Comparison of ENCODE assay signal across 8 cellular contexts in the genomic region with DNA sequence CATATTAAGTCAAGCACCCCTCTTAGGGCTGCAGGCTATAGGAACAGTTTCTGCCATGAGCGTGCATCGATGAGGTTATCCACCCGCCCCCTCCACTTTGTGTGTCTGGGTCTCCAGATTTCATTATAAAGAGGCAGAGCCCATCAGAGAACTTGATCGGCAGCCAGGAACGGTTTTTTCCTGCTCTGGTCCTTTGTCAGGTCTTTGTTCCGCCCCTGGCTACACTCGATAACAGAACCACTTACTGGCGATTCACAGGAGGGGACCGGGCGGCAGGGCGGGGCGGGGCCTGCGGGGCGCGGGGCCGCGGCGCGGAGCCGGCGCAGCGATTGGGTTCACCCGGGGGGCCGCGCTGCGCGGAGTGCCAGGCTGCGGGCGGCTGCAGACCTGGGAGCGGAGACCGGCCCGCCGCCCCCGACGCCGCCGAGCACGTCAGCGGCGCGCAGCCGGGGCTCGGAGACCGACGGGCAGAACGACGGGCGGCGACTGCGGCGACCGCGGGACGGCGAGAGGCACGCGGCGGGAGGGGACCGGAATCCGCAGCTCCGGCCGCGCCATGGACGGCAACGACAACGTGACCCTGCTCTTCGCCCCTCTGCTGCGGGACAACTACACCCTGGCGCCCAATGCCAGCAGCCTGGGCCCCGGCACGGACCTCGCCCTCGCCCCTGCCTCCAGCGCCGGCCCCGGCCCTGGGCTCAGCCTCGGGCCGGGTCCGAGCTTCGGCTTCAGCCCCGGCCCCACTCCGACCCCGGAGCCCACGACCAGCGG. TPM values are rescaled to one million over a fixed set of nuclear protein-coding genes. Genes with fewer than 3 reads are reported as not detected.
DNase-seq lines count a peak whose midpoint lies in the region; ATAC-seq and TF ChIP-seq lines count a peak whose summit lies in the region.

SLC10A4 (plus strand) TSS at position 338 of the 771 bp plus-strand sequence; CDS start at position 557, 219 bp downstream.

- no peaks in the 10 kb centered on the region for H3K4me1 Mint-ChIP-seq in endothelial cell (ENCODE audit: unreplicated experiment)

- ATAC-seq in SK-N-SH treated with all-trans-retinoic acid at 6 μM for 48 hours (peak; percentile 60), GM21526 (IDR thresholded peaks at IDR 0.05; ENCODE audit: low FRiP score, unreplicated experiment) (no peak)

- no peaks in the 10 kb centered on the region for H3K9me3 Mint-ChIP-seq in endothelial cell (ENCODE audit: unreplicated experiment)

- H3K27ac Mint-ChIP-seq in endothelial cell (ENCODE audit: unreplicated experiment) = no peak within 1 kb of the TSS

- H3K27me3 Mint-ChIP-seq in endothelial cell (ENCODE audit: unreplicated experiment) = peaks cover 23% of the 10 kb centered on the region

- peaks cover 4% of the 10 kb centered on the region for H3K36me3 Mint-ChIP-seq in endothelial cell (ENCODE audit: low read depth, unreplicated experiment)

- intact Hi-C loops in head of caudate nucleus (cut with DNase I) = no loop called here

- peaks cover 34% of the 10 kb centered on the region for H3K4me1 ChIP-seq in BE2C

- TF ChIP-seq CTCF in BE2C (IDR thresholded peaks at IDR 0.05; ENCODE audit: low read depth, low read length) (no peak), GM20000 (IDR thresholded peaks at IDR 0.05; ENCODE audit: extremely low read depth, missing control alignments) (no peak), endothelial cell (IDR thresholded peaks at IDR 0.05; ENCODE audit: unreplicated experiment) (no peak)

- no peaks in the 10 kb centered on the region for H3K9me3 ChIP-seq in BE2C

- H3K4me3 ChIP-seq in BE2C (ENCODE audit: low read depth, low read length) = peak within 1 kb of the TSS; percentile 95

- peak within 1 kb of the TSS; percentile 79 for H3K4me3 Mint-ChIP-seq in endothelial cell (ENCODE audit: unreplicated experiment)

- H3K36me3 ChIP-seq in BE2C = peaks cover 40% of the 10 kb centered on the region

- DNase-seq in BE2C (peak; percentile 97), GM20000 (ENCODE audit: low spot score) (peak; percentile 74), endothelial cell (ENCODE audit: low spot score) (peak; percentile 35), retina (peak; percentile 57), head of caudate nucleus (no peak), occipital lobe (lab: John Stamatoyannopoulos, UW) (no peak)

- H3K27me3 ChIP-seq in BE2C = no peaks in the 10 kb centered on the region

TF ChIP-seq in SK-N-SH treated with all-trans-retinoic acid at 6 μM for 48 hours, 23 proteins besides CTCF, POLR2A, EP300 and RAD21:
- TF ChIP-seq OSR1 (CRISPR knock-in tag; IDR thresholded peaks at IDR 0.05) (no peak), TCF4 (CRISPR knock-in tag; IDR thresholded peaks at IDR 0.05; ENCODE audit: borderline replicate concordance) (no peak; the same call in 1 of the 2 replicates), BACH2 (CRISPR knock-in tag; IDR thresholded peaks at IDR 0.05; ENCODE audit: borderline replicate concordance) (no peak), TOX (CRISPR knock-in tag; IDR thresholded peaks at IDR 0.05; ENCODE audit: borderline replicate concordance) (no peak), GLIS3 (CRISPR knock-in tag; IDR thresholded peaks at IDR 0.05) (no peak), ZNF70 (CRISPR knock-in tag; IDR thresholded peaks at IDR 0.05) (no peak), ZNF565 (CRISPR knock-in tag; conservative IDR thresholded peaks at IDR 0.05; ENCODE audit: low read depth) (no peak), PATZ1 (CRISPR knock-in tag; IDR thresholded peaks at IDR 0.05; ENCODE audit: borderline replicate concordance) (no peak), CSRNP3 (CRISPR knock-in tag; IDR thresholded peaks at IDR 0.05) (no peak), ZFP30 (CRISPR knock-in tag; IDR thresholded peaks at IDR 0.05) (no peak), ARNTL (CRISPR knock-in tag; IDR thresholded peaks at IDR 0.05; ENCODE audit: borderline replicate concordance, low read depth) (no peak), ZNF8 (CRISPR knock-in tag; IDR thresholded peaks at IDR 0.05) (no peak), CSDC2 (CRISPR knock-in tag; IDR thresholded peaks at IDR 0.05) (no peak)
- TF ChIP-seq, protein P1, sequence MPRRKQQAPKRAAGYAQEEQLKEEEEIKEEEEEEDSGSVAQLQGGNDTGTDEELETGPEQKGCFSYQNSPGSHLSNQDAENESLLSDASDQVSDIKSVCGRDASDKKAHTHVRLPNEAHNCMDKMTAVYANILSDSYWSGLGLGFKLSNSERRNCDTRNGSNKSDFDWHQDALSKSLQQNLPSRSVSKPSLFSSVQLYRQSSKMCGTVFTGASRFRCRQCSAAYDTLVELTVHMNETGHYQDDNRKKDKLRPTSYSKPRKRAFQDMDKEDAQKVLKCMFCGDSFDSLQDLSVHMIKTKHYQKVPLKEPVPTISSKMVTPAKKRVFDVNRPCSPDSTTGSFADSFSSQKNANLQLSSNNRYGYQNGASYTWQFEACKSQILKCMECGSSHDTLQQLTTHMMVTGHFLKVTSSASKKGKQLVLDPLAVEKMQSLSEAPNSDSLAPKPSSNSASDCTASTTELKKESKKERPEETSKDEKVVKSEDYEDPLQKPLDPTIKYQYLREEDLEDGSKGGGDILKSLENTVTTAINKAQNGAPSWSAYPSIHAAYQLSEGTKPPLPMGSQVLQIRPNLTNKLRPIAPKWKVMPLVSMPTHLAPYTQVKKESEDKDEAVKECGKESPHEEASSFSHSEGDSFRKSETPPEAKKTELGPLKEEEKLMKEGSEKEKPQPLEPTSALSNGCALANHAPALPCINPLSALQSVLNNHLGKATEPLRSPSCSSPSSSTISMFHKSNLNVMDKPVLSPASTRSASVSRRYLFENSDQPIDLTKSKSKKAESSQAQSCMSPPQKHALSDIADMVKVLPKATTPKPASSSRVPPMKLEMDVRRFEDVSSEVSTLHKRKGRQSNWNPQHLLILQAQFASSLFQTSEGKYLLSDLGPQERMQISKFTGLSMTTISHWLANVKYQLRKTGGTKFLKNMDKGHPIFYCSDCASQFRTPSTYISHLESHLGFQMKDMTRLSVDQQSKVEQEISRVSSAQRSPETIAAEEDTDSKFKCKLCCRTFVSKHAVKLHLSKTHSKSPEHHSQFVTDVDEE (CRISPR knock-in tag; IDR thresholded peaks at IDR 0.05) = no peak

RNA-seq across cellular contexts. Expression of gene SLC10A4, which starts in this region (rescaled TPM):
- 327 TPM for polyA plus RNA-seq in BE2C (2012; ENCODE audit: insufficient read depth, insufficient read length, low read depth)
- total RNA-seq in endothelial cell (ENCODE audit: unreplicated experiment) (0.28 TPM), occipital lobe (3.9 TPM)

Comparison
In these comparisons a context has a peak if more than half of its experiments do, and no peak if none do; other contexts are left out.
1. Peak in DNase-seq in endothelial cell; RNA of the gene not detected or under 1 TPM.
2. DNase-seq: peak in BE2C (single experiment), GM20000 (single experiment) and retina (single experiment); none in head of caudate nucleus (0 of 42) and occipital lobe (single experiment).